In the genomic region with DNA sequence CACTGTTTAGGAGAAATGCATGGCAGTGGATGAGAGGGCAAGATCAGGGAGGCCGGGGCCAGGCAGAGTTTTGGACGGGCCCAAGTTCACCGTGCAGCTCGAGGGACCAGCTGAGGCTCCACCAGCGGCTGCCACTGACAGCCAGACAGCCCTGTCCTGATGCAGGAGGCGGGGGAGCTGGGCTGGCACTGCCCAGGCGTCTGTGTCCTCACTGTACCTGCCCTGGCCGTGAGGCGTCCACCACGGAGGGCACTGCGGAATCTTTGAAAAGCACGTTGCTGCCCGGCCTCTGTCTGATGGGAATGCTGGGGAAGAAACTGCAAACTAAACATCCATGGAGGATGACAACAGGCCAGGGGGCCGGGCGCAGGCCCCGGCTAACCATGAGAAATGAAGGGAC, we compare ENCODE assay signal across 17 cellular contexts. TPM values are rescaled to one million over a fixed set of nuclear protein-coding genes. Genes with fewer than 3 reads are reported as not detected.
DNase-seq lines count a peak whose midpoint lies in the region; ATAC-seq and TF ChIP-seq lines count a peak whose summit lies in the region.
"Had no signal": no experiment of that assay in that cellular context is flagged by ENCODE, and none has a peak within 500 bp of the region (broad histone marks: within the 10 kb centered on the region; RNA-seq: fewer than 3 reads in every experiment).

No MANE protein-coding gene starts in this region.

- H3K23ac ChIP-seq in neuronal stem cell (ENCODE audit: low read depth, low read length, poor library complexity), result peak overlapping the region; percentile 61

- CTCF ChIA-PET in activated CD8-positive, alpha-beta memory T cell treated with anti-CD3 and anti-CD28 coated beads, Interleukin-2, amount 10 ng/mL, durations not matched to agents 7 days and 5 days (lab: Charles Lee), result no interaction called here
- CTCF ChIA-PET in T-cell (lab: Charles Lee), result no interaction called here

- 0 out of 2 replicates have a peak, but pooled peaks cover 4% of the 10 kb centered on the region for H4K20me1 ChIP-seq in OCI-LY3 (ENCODE audit: insufficient read depth, low read length)

- peaks cover 58% of the 10 kb centered on the region for H3K36me3 Mint-ChIP-seq in activated CD8-positive, alpha-beta memory T cell treated with anti-CD3 and anti-CD28 coated beads, Interleukin-2, amount 10 ng/mL, durations not matched to agents 7 days and 5 days
- peaks cover 39% of the 10 kb centered on the region for H3K36me3 Mint-ChIP-seq in activated naive CD8-positive, alpha-beta T cell treated with anti-CD3 and anti-CD28 coated beads, Interleukin-2, amount 50 U/mL, for 24 hours (ENCODE audit: low read depth)
- H3K36me3 Mint-ChIP-seq in T-cell, result peaks cover 53% of the 10 kb centered on the region

- H3K4me1 ChIP-seq in OCI-LY3 (ENCODE audit: low read length) (peaks cover 15% of the 10 kb centered on the region), neuronal stem cell (ENCODE audit: control insufficient read depth in 2 of 2, insufficient read depth in 1 of 2, low read depth in 1 of 2, low read length in 2 of 2) (no peaks in the 10 kb centered on the region)

- H3K9me3 Mint-ChIP-seq in activated CD8-positive, alpha-beta memory T cell treated with anti-CD3 and anti-CD28 coated beads, Interleukin-2, amount 10 ng/mL, durations not matched to agents 7 days and 5 days (ENCODE audit: low read depth), result no peaks in the 10 kb centered on the region
- H3K9me3 Mint-ChIP-seq in activated naive CD8-positive, alpha-beta T cell treated with anti-CD3 and anti-CD28 coated beads, Interleukin-2, amount 50 U/mL, for 24 hours, result no peaks in the 10 kb centered on the region
- no peaks in the 10 kb centered on the region for H3K9me3 Mint-ChIP-seq in T-cell

- H3K79me1 ChIP-seq in neuronal stem cell (ENCODE audit: low read depth, low read length), result no peaks in the 10 kb centered on the region

- POLR2A ChIA-PET in T-cell (lab: Charles Lee), result no interaction called here

- H3K79me2 ChIP-seq in OCI-LY3 (ENCODE audit: low read length), result no peaks in the 10 kb centered on the region

- H4K91ac ChIP-seq in neuronal stem cell (ENCODE audit: low read depth, low read length, poor library complexity), result no peak overlapping the region

- no CpG with 5 or more reads among the region's 16 CpGs for WGBS in neuronal stem cell (ENCODE audit: extremely low coverage in 2 of 2, insufficient read length in 2 of 2, insufficient replicate concordance in 1 of 2), 2 donors

- no peak for TF ChIP-seq CTCF in OCI-LY3 (IDR thresholded peaks at IDR 0.05; ENCODE audit: low read depth, low read length)

- no peak overlapping the region for H3K4ac ChIP-seq in neuronal stem cell (ENCODE audit: low read length)

- H3K14ac ChIP-seq in neuronal stem cell (ENCODE audit: low read length), result no peak overlapping the region

- ATAC-seq in activated CD8-positive, alpha-beta memory T cell treated with anti-CD3 and anti-CD28 coated beads, Interleukin-2, amount 10 ng/mL, durations not matched to agents 7 days and 5 days, result no peak
- no peak for ATAC-seq in activated naive CD8-positive, alpha-beta T cell treated with anti-CD3 and anti-CD28 coated beads, Interleukin-2, amount 50 U/mL, for 24 hours
- ATAC-seq in HG03378 (IDR thresholded peaks at IDR 0.05; ENCODE audit: unreplicated experiment) (no peak), T-cell (replicated peaks in 1 of 4) (no peak)
- ATAC-seq: Right ventricle myocardium inferior had no signal

- peaks cover 10% of the 10 kb centered on the region for H3K36me3 ChIP-seq in OCI-LY3 (replicated peaks; ENCODE audit: low read depth, low read length)
- peaks cover 22 to 93% of the 10 kb centered on the region in 2 donors for H3K36me3 ChIP-seq in neuronal stem cell (replicated peaks in 1 of 2; ENCODE audit: control insufficient read depth in 2 of 2, insufficient read depth in 2 of 2, low read length in 2 of 2)

- H2BK15ac ChIP-seq in neuronal stem cell (ENCODE audit: low read length), result no peak overlapping the region

- H3K4me1 Mint-ChIP-seq in activated CD8-positive, alpha-beta memory T cell treated with anti-CD3 and anti-CD28 coated beads, Interleukin-2, amount 10 ng/mL, durations not matched to agents 7 days and 5 days, result peaks cover 20% of the 10 kb centered on the region
- H3K4me1 Mint-ChIP-seq in activated naive CD8-positive, alpha-beta T cell treated with anti-CD3 and anti-CD28 coated beads, Interleukin-2, amount 50 U/mL, for 24 hours, result peaks cover 5% of the 10 kb centered on the region
- peaks cover 0 to 4% (median 2%) of the 10 kb centered on the region in 3 donors for H3K4me1 Mint-ChIP-seq in T-cell

- peak overlapping the region; percentile 77 for H3K4me2 ChIP-seq in OCI-LY3 (ENCODE audit: low read length)
- no peak overlapping the region for H3K4me2 ChIP-seq in neuronal stem cell (ENCODE audit: insufficient read depth, low read length, poor library complexity, severe bottlenecking)

- H3K27ac ChIP-seq in OCI-LY3 (ENCODE audit: low read length) (no peak overlapping the region), neuronal stem cell (replicated peaks; ENCODE audit: low read length) (no peak overlapping the region)
- H3K27ac ChIP-seq: GM23248 had no signal

- H2AFZ ChIP-seq in OCI-LY3 (ENCODE audit: low read depth, low read length), result no peak overlapping the region
- H2AFZ ChIP-seq in neuronal stem cell (ENCODE audit: low read length), result no peak overlapping the region
- H2AFZ ChIP-seq: GM23248 had no signal

- H2BK120ac ChIP-seq in neuronal stem cell (ENCODE audit: low read depth, low read length), result no peak overlapping the region

- no peak overlapping the region for H2BK5ac ChIP-seq in neuronal stem cell (ENCODE audit: low read length)

- H3K4me3 ChIP-seq in OCI-LY3 (ENCODE audit: low read length) (no peak overlapping the region; the same call in 1 of the 2 replicates), neuronal stem cell (ENCODE audit: low read length in 2 of 2) (peak overlapping the region in 1 of 2 donors; percentile 30)
- H3K4me3 ChIP-seq: GM23248 had no signal

- H4K8ac ChIP-seq in neuronal stem cell (ENCODE audit: low read depth, low read length), result no peak overlapping the region

- H3K9ac ChIP-seq in OCI-LY3 (ENCODE audit: low read length) (no peak overlapping the region), neuronal stem cell (ENCODE audit: low read depth, low read length, poor library complexity) (no peak overlapping the region)
- H3K9ac ChIP-seq: GM23248 had no signal

- H2AK5ac ChIP-seq in neuronal stem cell (ENCODE audit: low read depth, low read length), result no peak overlapping the region

- no peak overlapping the region for H3K4me3 Mint-ChIP-seq in activated CD8-positive, alpha-beta memory T cell treated with anti-CD3 and anti-CD28 coated beads, Interleukin-2, amount 10 ng/mL, durations not matched to agents 7 days and 5 days
- no peak overlapping the region for H3K4me3 Mint-ChIP-seq in activated naive CD8-positive, alpha-beta T cell treated with anti-CD3 and anti-CD28 coated beads, Interleukin-2, amount 50 U/mL, for 24 hours
- no peak overlapping the region for H3K4me3 Mint-ChIP-seq in T-cell

- no peaks in the 10 kb centered on the region for H3K27me3 ChIP-seq in OCI-LY3 (ENCODE audit: low read depth, low read length)
- H3K27me3 ChIP-seq in neuronal stem cell (ENCODE audit: control insufficient read depth in 3 of 3, insufficient read depth in 3 of 3, low read depth in 1 of 3, low read length in 3 of 3), result no peaks in the 10 kb centered on the region

- no peak overlapping the region for H3K18ac ChIP-seq in neuronal stem cell (ENCODE audit: low read length)

- DNase-seq in activated CD8-positive, alpha-beta memory T cell treated with anti-CD3 and anti-CD28 coated beads for 24 hours, result peak; percentile 40
- no peak for DNase-seq in activated CD8-positive, alpha-beta memory T cell treated with anti-CD3 and anti-CD28 coated beads, Interleukin-2, amount 10 ng/mL, durations not matched to agents 7 days and 5 days
- no peak for DNase-seq in activated naive CD8-positive, alpha-beta T cell treated with anti-CD3 and anti-CD28 coated beads, Interleukin-2, amount 50 U/mL, for 24 hours
- DNase-seq in neuronal stem cell (ENCODE audit: low spot score), result no peak
- DNase-seq in T-cell, result no peak
- no peak for DNase-seq in activated gamma-delta T cell treated with Interleukin-2 at 50 U/mL for 16 hours
- DNase-seq: 8988T, DMS 273 treated with DMSO at 0.1 percent for 48 hours, DND-41, GM23248, NCI-H1436 treated with DMSO at 0.1 percent for 48 hours, NCI-H2171, NCI-H446, NCI-H526 treated with DMSO at 0.1 percent for 48 hours had no signal

- no peak overlapping the region for H2BK12ac ChIP-seq in neuronal stem cell (ENCODE audit: low read length)

- H3K27ac Mint-ChIP-seq in activated CD8-positive, alpha-beta memory T cell treated with anti-CD3 and anti-CD28 coated beads, Interleukin-2, amount 10 ng/mL, durations not matched to agents 7 days and 5 days, result no peak overlapping the region
- peak overlapping the region; percentile 66 for H3K27ac Mint-ChIP-seq in activated naive CD8-positive, alpha-beta T cell treated with anti-CD3 and anti-CD28 coated beads, Interleukin-2, amount 50 U/mL, for 24 hours
- H3K27ac Mint-ChIP-seq in T-cell, result no peak overlapping the region

- H3K9me3 ChIP-seq in OCI-LY3 (ENCODE audit: insufficient read depth, low read length) (no peaks in the 10 kb centered on the region), neuronal stem cell (replicated peaks in 1 of 2; ENCODE audit: control insufficient read depth in 2 of 2, insufficient read depth in 1 of 2, low read depth in 1 of 2, low read length in 2 of 2) (no peaks in the 10 kb centered on the region)

- H3K27me3 Mint-ChIP-seq in activated CD8-positive, alpha-beta memory T cell treated with anti-CD3 and anti-CD28 coated beads, Interleukin-2, amount 10 ng/mL, durations not matched to agents 7 days and 5 days, result no peaks in the 10 kb centered on the region
- no peaks in the 10 kb centered on the region for H3K27me3 Mint-ChIP-seq in activated naive CD8-positive, alpha-beta T cell treated with anti-CD3 and anti-CD28 coated beads, Interleukin-2, amount 50 U/mL, for 24 hours
- H3K27me3 Mint-ChIP-seq in T-cell, result no peaks in the 10 kb centered on the region

RNA-seq across cellular contexts. Expression of a gene that starts 35.5 kb away (rescaled TPM):
- total RNA-seq in activated CD8-positive, alpha-beta memory T cell treated with anti-CD3 and anti-CD28 coated beads, Interleukin-2, amount 10 ng/mL, durations not matched to agents 7 days and 5 days, result 10 to 100 TPM; 83.1 to 94.3 TPM
- polyA plus RNA-seq in neuronal stem cell (2013, experiment 1 of 2), result 31.0 TPM
- 30.0 TPM for polyA plus RNA-seq in neuronal stem cell (2013, experiment 2 of 2)
- total RNA-seq in T-cell, result 10 to 100 TPM; 47.8 to 62.7 (median 57.5) TPM
